22 cellular contexts compared by ENCODE assay signal in the genomic region with DNA sequence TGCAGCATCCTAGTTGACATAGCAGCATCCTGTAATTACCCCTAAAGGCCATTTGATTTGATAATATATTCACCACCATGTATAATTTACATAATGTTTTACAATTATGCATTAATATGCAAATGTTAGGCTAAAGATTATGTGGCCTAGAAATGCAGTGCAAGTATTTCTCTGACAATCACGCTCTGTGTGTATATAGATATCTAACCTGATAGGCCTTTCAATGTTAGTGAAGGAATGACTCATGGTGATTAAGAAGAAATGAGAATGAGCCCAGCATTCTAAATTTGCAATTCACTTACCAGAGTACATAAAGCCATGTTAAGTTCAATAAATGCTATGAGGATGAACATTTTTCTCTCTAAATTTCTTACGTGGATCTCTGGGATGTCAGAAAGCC.
DNase-seq lines count a peak whose midpoint lies in the region; ATAC-seq, FAIRE-seq and TF ChIP-seq lines count a peak whose summit lies in the region.
"Had no signal": no experiment of that assay in that cellular context is flagged by ENCODE, and none has a peak within 500 bp of the region (broad histone marks: within the 10 kb centered on the region; RNA-seq: fewer than 3 reads in every experiment).

No MANE protein-coding gene starts in this region.

- H3K79me2 ChIP-seq in PC-3 (ENCODE audit: low read length) (no peaks in the 10 kb centered on the region), endothelial cell of umbilical vein (ENCODE audit: control insufficient read depth, insufficient read depth, low read length) (no peaks in the 10 kb centered on the region)

- H3K27me3 ChIP-seq in PC-3 (ENCODE audit: low read length) (no peaks in the 10 kb centered on the region), endothelial cell of umbilical vein (ENCODE audit: control insufficient read depth in 2 of 2, insufficient read depth in 2 of 2, low read length in 2 of 2) (no peaks in the 10 kb centered on the region), aorta (ENCODE audit: control insufficient read depth in 1 of 2, insufficient read depth in 2 of 2, low read length in 1 of 2) (no peaks in the 10 kb centered on the region)
- H3K27me3 ChIP-seq: MG63 had no signal

- H3F3A ChIP-seq in PC-3 (ENCODE audit: low read length, unreplicated experiment), result no peaks in the 10 kb centered on the region

- WGBS in aorta, 2 donors, result 81 to 88% methylated on average over 2 of the region's 2 CpGs

- BruUV-seq in PC-3 (replicated peaks; lab: Mats Ljungman, UMichigan) (no TSS peak), endothelial cell of umbilical vein (replicated peaks; lab: Mats Ljungman, UMichigan) (no TSS peak)

- no peak for FAIRE-seq in endothelial cell of umbilical vein (lab: Jason Lieb, UNC)
- FAIRE-seq: HepG2, RCC 7860 had no signal

- H3K27ac ChIP-seq in PC-3 (ENCODE audit: low read length) (no peak overlapping the region), endothelial cell of umbilical vein (ENCODE audit: insufficient read depth, low read depth, low read length) (no peak overlapping the region), aorta (ENCODE audit: low read depth in 1 of 2, low read length in 2 of 2) (no peak overlapping the region)
- H3K27ac ChIP-seq: KMS-11 had no signal

- TF ChIP-seq POLR2A in endothelial cell of umbilical vein (IDR thresholded peaks at IDR 0.05; ENCODE audit: low read depth, low read length), result no peak

- H3K9me3 Mint-ChIP-seq in activated naive CD8-positive, alpha-beta T cell (ENCODE audit: low read depth), result no peaks in the 10 kb centered on the region
- peaks cover 17% of the 10 kb centered on the region for H3K9me3 Mint-ChIP-seq in activated naive CD8-positive, alpha-beta T cell treated with anti-CD3 and anti-CD28 coated beads, Interleukin-2, amount 50 U/mL, for 24 hours
- peaks cover 5% of the 10 kb centered on the region for H3K9me3 Mint-ChIP-seq in stimulated activated effector memory CD8-positive, alpha-beta T cell treated with anti-CD3 and anti-CD28 coated beads, Interleukin-12 subunit alpha, Interleukin-12 subunit beta, amount 100 ng/mL, for 72 hours

- H3K4me3 Mint-ChIP-seq in activated naive CD8-positive, alpha-beta T cell, result no peak overlapping the region
- no peak overlapping the region for H3K4me3 Mint-ChIP-seq in activated naive CD8-positive, alpha-beta T cell treated with anti-CD3 and anti-CD28 coated beads, Interleukin-2, amount 50 U/mL, for 24 hours
- no peak overlapping the region for H3K4me3 Mint-ChIP-seq in stimulated activated effector memory CD8-positive, alpha-beta T cell treated with anti-CD3 and anti-CD28 coated beads, Interleukin-12 subunit alpha, Interleukin-12 subunit beta, amount 100 ng/mL, for 72 hours
- H3K4me3 Mint-ChIP-seq: B cell; CD4-positive, CD25-positive, alpha-beta regulatory T cell had no signal

- ATAC-seq in activated naive CD8-positive, alpha-beta T cell treated with anti-CD3 and anti-CD28 coated beads, Interleukin-2, amount 50 U/mL, for 24 hours, result no peak
- ATAC-seq in PC-3, result 0 out of 2 replicates have a peak, but pooled peaks have one; percentile 31
- ATAC-seq in stimulated activated effector memory CD8-positive, alpha-beta T cell treated with anti-CD3 and anti-CD28 coated beads, Interleukin-12 subunit alpha, Interleukin-12 subunit beta, amount 100 ng/mL, for 72 hours, result peak; percentile 48
- no peak for ATAC-seq in aorta (ENCODE audit: low FRiP score)
- ATAC-seq: HepG2 had no signal

- dilution Hi-C loops in endothelial cell of umbilical vein (cut with MboI; ENCODE audit: extremely low pct_ligation_motif_present, low sequenced_read_pairs), result no loop called here

- peaks cover 35% of the 10 kb centered on the region for H3K4me1 Mint-ChIP-seq in activated naive CD8-positive, alpha-beta T cell (ENCODE audit: low read depth)
- H3K4me1 Mint-ChIP-seq in activated naive CD8-positive, alpha-beta T cell treated with anti-CD3 and anti-CD28 coated beads, Interleukin-2, amount 50 U/mL, for 24 hours, result peaks cover 31% of the 10 kb centered on the region
- peaks cover 28% of the 10 kb centered on the region for H3K4me1 Mint-ChIP-seq in stimulated activated effector memory CD8-positive, alpha-beta T cell treated with anti-CD3 and anti-CD28 coated beads, Interleukin-12 subunit alpha, Interleukin-12 subunit beta, amount 100 ng/mL, for 72 hours

- TF ChIP-seq CTCF in PC-3 (conservative IDR thresholded peaks at IDR 0.05; ENCODE audit: low read depth, low read length) (no peak), endothelial cell of umbilical vein (IDR thresholded peaks at IDR 0.05; ENCODE audit: extremely low read depth in 1 of 2, insufficient read depth in 1 of 2, low read depth in 1 of 2, low read length in 2 of 2) (no peak)

- no peaks in the 10 kb centered on the region for H3K4me1 ChIP-seq in PC-3 (ENCODE audit: insufficient read depth, low read length)
- H3K4me1 ChIP-seq in endothelial cell of umbilical vein (ENCODE audit: control insufficient read depth, extremely low read depth, insufficient read depth, low read length), result no peaks in the 10 kb centered on the region
- H3K4me1 ChIP-seq in aorta (ENCODE audit: control insufficient read depth in 1 of 2, insufficient read depth in 2 of 2, low read length in 2 of 2), result peaks cover 0 to 5% of the 10 kb centered on the region in 2 donors
- H3K4me1 ChIP-seq: Caco-2 had no signal

- no peak for DNase-seq in activated naive CD8-positive, alpha-beta T cell treated with anti-CD3 and anti-CD28 coated beads, Interleukin-2, amount 50 U/mL, for 24 hours
- DNase-seq in PC-3 (peak; percentile 19), endothelial cell of umbilical vein (ENCODE audit: low read depth, low spot score) (peak; percentile 25), aorta (no peak), AG08396 (ENCODE audit: low spot score) (no peak)
- DNase-seq in stimulated activated effector memory CD8-positive, alpha-beta T cell treated with anti-CD3 and anti-CD28 coated beads, Interleukin-12 subunit alpha, Interleukin-12 subunit beta, amount 100 ng/mL, for 72 hours (ENCODE audit: low spot score in 2 of 2), result no peak
- no peak for DNase-seq in NK-92 treated with Interleukin-12 subunit alpha and Interleukin-12 subunit beta, amount 100 ng/mL, for 24 hours (lab: John Stamatoyannopoulos, UW)
- DNase-seq: ACHN; Caco-2; CD4-positive, CD25-positive, alpha-beta regulatory T cell; DMS153; EL; MG63; NCI-H1092 treated with DMSO at 0.1 percent for 48 hours; NCI-H2081 treated with DMSO at 0.1 percent for 48 hours; NCI-H510A; Right ventricle myocardium superior had no signal

- intact Hi-C loops in PC-3 (cut with micrococcal nuclease) (no loop called here), endothelial cell of umbilical vein (cut with micrococcal nuclease) (no loop called here), aorta (cut with DNase I) (no loop called here)

- peaks cover 37% of the 10 kb centered on the region for H3K36me3 Mint-ChIP-seq in activated naive CD8-positive, alpha-beta T cell
- H3K36me3 Mint-ChIP-seq in activated naive CD8-positive, alpha-beta T cell treated with anti-CD3 and anti-CD28 coated beads, Interleukin-2, amount 50 U/mL, for 24 hours (ENCODE audit: low read depth), result peaks cover 57% of the 10 kb centered on the region
- no peaks in the 10 kb centered on the region for H3K36me3 Mint-ChIP-seq in stimulated activated effector memory CD8-positive, alpha-beta T cell treated with anti-CD3 and anti-CD28 coated beads, Interleukin-12 subunit alpha, Interleukin-12 subunit beta, amount 100 ng/mL, for 72 hours

- H3K9ac ChIP-seq in PC-3 (ENCODE audit: low read length), result no peak overlapping the region
- no peak overlapping the region for H3K9ac ChIP-seq in endothelial cell of umbilical vein (replicated peaks; ENCODE audit: extremely low read depth, insufficient read depth, low read length)
- H3K9ac ChIP-seq: KMS-11 had no signal

- H3K9me2 ChIP-seq in PC-3 (replicated peaks; ENCODE audit: low read length), result no peaks in the 10 kb centered on the region

- H3K27me3 Mint-ChIP-seq in activated naive CD8-positive, alpha-beta T cell, result no peaks in the 10 kb centered on the region
- H3K27me3 Mint-ChIP-seq in activated naive CD8-positive, alpha-beta T cell treated with anti-CD3 and anti-CD28 coated beads, Interleukin-2, amount 50 U/mL, for 24 hours, result no peaks in the 10 kb centered on the region
- H3K27me3 Mint-ChIP-seq: B cell; CD4-positive, CD25-positive, alpha-beta regulatory T cell had no signal

- POLR2A ChIA-PET in PC-3 (lab: Charles Lee; ENCODE audit: unreplicated experiment), result no interaction called here
- POLR2A ChIA-PET in endothelial cell of umbilical vein (lab: Charles Lee), result no interaction called here

- H3K27ac Mint-ChIP-seq in activated naive CD8-positive, alpha-beta T cell, result peak overlapping the region; percentile 5
- H3K27ac Mint-ChIP-seq in activated naive CD8-positive, alpha-beta T cell treated with anti-CD3 and anti-CD28 coated beads, Interleukin-2, amount 50 U/mL, for 24 hours, result no peak overlapping the region
- H3K27ac Mint-ChIP-seq in stimulated activated effector memory CD8-positive, alpha-beta T cell treated with anti-CD3 and anti-CD28 coated beads, Interleukin-12 subunit alpha, Interleukin-12 subunit beta, amount 100 ng/mL, for 72 hours, result no peak overlapping the region
- H3K27ac Mint-ChIP-seq: B cell; CD4-positive, CD25-positive, alpha-beta regulatory T cell had no signal

- CTCF ChIA-PET in PC-3 (lab: Charles Lee), result no interaction called here
- CTCF ChIA-PET in endothelial cell of umbilical vein (lab: Charles Lee), result interaction anchor here (1.6 kb wide), 1 partner anchor 10 kb away, joined by 7 read pairs; no protein-coding TSS in a partner anchor

- H3K4me2 ChIP-seq in PC-3 (ENCODE audit: low read length) (no peak overlapping the region), endothelial cell of umbilical vein (ENCODE audit: insufficient read depth, low read length) (no peak overlapping the region)
- H3K4me2 ChIP-seq: KMS-11 had no signal

- no peaks in the 10 kb centered on the region for H3K9me3 ChIP-seq in PC-3 (ENCODE audit: low read length)
- H3K9me3 ChIP-seq in endothelial cell of umbilical vein (replicated peaks; ENCODE audit: control insufficient read depth, insufficient read depth, low read length), result no peaks in the 10 kb centered on the region
- H3K9me3 ChIP-seq in aorta (ENCODE audit: control insufficient read depth, low read length), result no peaks in the 10 kb centered on the region
- H3K9me3 ChIP-seq: Caco-2, MG63 had no signal

- H2AFZ ChIP-seq in PC-3 (ENCODE audit: low read length) (no peak overlapping the region), endothelial cell of umbilical vein (ENCODE audit: low read depth, low read length) (no peak overlapping the region)

- no peaks in the 10 kb centered on the region for H4K20me1 ChIP-seq in PC-3 (ENCODE audit: low read length)
- H4K20me1 ChIP-seq in endothelial cell of umbilical vein (replicated peaks; ENCODE audit: control insufficient read depth, extremely low read depth, insufficient read depth, low read length), result no peaks in the 10 kb centered on the region

- H3K4me3 ChIP-seq in PC-3 (ENCODE audit: low read length), result no peak overlapping the region
- H3K4me3 ChIP-seq in endothelial cell of umbilical vein (replicated peaks in 1 of 3; ENCODE audit: insufficient read depth in 1 of 3, low read depth in 1 of 3, low read length in 3 of 3), result no peak overlapping the region
- no peak overlapping the region for H3K4me3 ChIP-seq in aorta (ENCODE audit: low read length in 2 of 2)
- H3K4me3 ChIP-seq: MG63 had no signal

- H3K36me3 ChIP-seq in PC-3 (ENCODE audit: low read depth, low read length) (no peaks in the 10 kb centered on the region), endothelial cell of umbilical vein (ENCODE audit: control insufficient read depth in 2 of 2, extremely low read depth in 1 of 2, insufficient read depth in 2 of 2, low read length in 2 of 2) (no peaks in the 10 kb centered on the region), aorta (ENCODE audit: control insufficient read depth in 1 of 2, insufficient read depth in 2 of 2, low read length in 1 of 2) (no peaks in the 10 kb centered on the region)
- H3K36me3 ChIP-seq: MG63 had no signal

- H3K9me1 ChIP-seq in endothelial cell of umbilical vein (replicated peaks; ENCODE audit: control insufficient read depth, extremely low read depth, insufficient read depth, low read length), result no peaks in the 10 kb centered on the region

Comparison
In these comparisons a context has a peak if more than half of its experiments do, and no peak if none do; other contexts are left out.
1. ATAC-seq: peak in PC-3 (single experiment) and stimulated activated effector memory CD8-positive, alpha-beta T cell treated with anti-CD3 and anti-CD28 coated beads, Interleukin-12 subunit alpha, Interleukin-12 subunit beta, amount 100 ng/mL, for 72 hours (single experiment); none in activated naive CD8-positive, alpha-beta T cell treated with anti-CD3 and anti-CD28 coated beads, Interleukin-2, amount 50 U/mL, for 24 hours (single experiment) and aorta (single experiment).
2. DNase-seq: peak in PC-3 (single experiment) and endothelial cell of umbilical vein (single experiment); none in activated naive CD8-positive, alpha-beta T cell treated with anti-CD3 and anti-CD28 coated beads, Interleukin-2, amount 50 U/mL, for 24 hours (single experiment), stimulated activated effector memory CD8-positive, alpha-beta T cell treated with anti-CD3 and anti-CD28 coated beads, Interleukin-12 subunit alpha, Interleukin-12 subunit beta, amount 100 ng/mL, for 72 hours (0 of 2), aorta (0 of 2), AG08396 (single experiment) and NK-92 treated with Interleukin-12 subunit alpha and Interleukin-12 subunit beta, amount 100 ng/mL, for 24 hours (single experiment).